9 cellular contexts compared by ENCODE assay signal in the genomic region with DNA sequence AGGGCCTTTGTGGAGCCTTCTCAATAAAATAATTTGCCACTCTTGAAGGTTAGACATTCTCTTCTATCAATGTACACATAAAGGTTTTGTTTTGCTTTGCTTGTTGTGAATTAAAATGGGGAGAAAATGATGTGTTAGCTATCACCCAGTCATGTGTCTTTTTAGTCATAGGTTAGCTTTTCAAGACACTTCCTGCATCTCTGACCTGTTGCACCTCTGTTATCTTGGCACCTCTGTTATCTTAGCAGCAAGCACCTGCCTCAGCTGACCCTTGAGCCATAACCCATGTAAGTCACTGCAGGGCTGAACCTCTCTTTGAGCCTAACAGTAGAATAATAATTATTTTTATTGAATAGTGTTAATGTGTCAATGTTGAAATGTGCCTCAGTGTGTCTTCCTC. TPM values are rescaled to one million over a fixed set of nuclear protein-coding genes. Genes with fewer than 3 reads are reported as not detected.
DNase-seq lines count a peak whose midpoint lies in the region; ATAC-seq and TF ChIP-seq lines count a peak whose summit lies in the region.
"Had no signal": no experiment of that assay in that cellular context is flagged by ENCODE, and none has a peak within 500 bp of the region (broad histone marks: within the 10 kb centered on the region; RNA-seq: fewer than 3 reads in every experiment).

No MANE protein-coding gene starts in this region.

- CTCF ChIA-PET in PC-9 (lab: Charles Lee) = no interaction called here

- H4K20me1 ChIP-seq in GM23248 (ENCODE audit: insufficient read depth) (no peaks in the 10 kb centered on the region), PC-9 (ENCODE audit: insufficient read depth) (no peaks in the 10 kb centered on the region)

- TF ChIP-seq CTCF in PC-9 (conservative IDR thresholded peaks at IDR 0.05) = no peak
- TF ChIP-seq CTCF in esophagus squamous epithelium (IDR thresholded peaks at IDR 0.05) = no peak

- POLR2A ChIA-PET in PC-9 (lab: Charles Lee; ENCODE audit: unreplicated experiment) = no interaction called here

- no peak for DNase-seq in GM23248
- DNase-seq in PC-9 = no peak
- no peak for DNase-seq in esophagus squamous epithelium (lab: John Stamatoyannopoulos, UW)
- peak; percentile 77 for DNase-seq in pons (ENCODE audit: low spot score)
- no peak for DNase-seq in midbrain (lab: John Stamatoyannopoulos, UW)
- DNase-seq in activated CD8-positive, alpha-beta memory T cell treated with anti-CD3 and anti-CD28 coated beads, Interleukin-2, amount 50 U/mL, for 48 hours = no peak

- no peak for ATAC-seq in GM21825 (IDR thresholded peaks at IDR 0.05; ENCODE audit: unreplicated experiment)
- ATAC-seq in HG02981 (IDR thresholded peaks at IDR 0.05; ENCODE audit: unreplicated experiment) = no peak

- H3K4me3 ChIP-seq in GM23248 (peak overlapping the region; percentile 82), PC-9 (peak overlapping the region; percentile 76), esophagus squamous epithelium (peak overlapping the region in 3 of 4 donors; percentile 45 to 65 (median 47))

- no peaks in the 10 kb centered on the region for H3K9me2 ChIP-seq in GM23248 (ENCODE audit: insufficient read depth)
- H3K9me2 ChIP-seq in PC-9 (ENCODE audit: insufficient read depth) = no peaks in the 10 kb centered on the region; the same call in 1 of the 2 replicates

- H2AFZ ChIP-seq in GM23248 (peak overlapping the region; percentile 91), PC-9 (peak overlapping the region; percentile 91)

- H3K9me3 ChIP-seq in GM23248 (ENCODE audit: low read depth) = no peaks in the 10 kb centered on the region
- H3K9me3 ChIP-seq in PC-9 (ENCODE audit: insufficient read depth, low read depth) = no peaks in the 10 kb centered on the region
- no peaks in the 10 kb centered on the region for H3K9me3 ChIP-seq in esophagus squamous epithelium

- H3K27me3 ChIP-seq in GM23248 (replicated peaks; ENCODE audit: insufficient read depth) (no peaks in the 10 kb centered on the region), PC-9 (ENCODE audit: insufficient read depth, low read depth) (no peaks in the 10 kb centered on the region), esophagus squamous epithelium (no peaks in the 10 kb centered on the region)

- peaks cover 8% of the 10 kb centered on the region; the same call in 1 of the 2 replicates for H3K4me1 ChIP-seq in GM23248 (ENCODE audit: insufficient read depth)
- no peaks in the 10 kb centered on the region; the same call in 1 of the 2 replicates for H3K4me1 ChIP-seq in PC-9 (replicated peaks; ENCODE audit: insufficient read depth)
- H3K4me1 ChIP-seq in esophagus squamous epithelium = peaks cover 0 to 23% (median 6%) of the 10 kb centered on the region in 3 donors

- in situ Hi-C loops in GM23248 (cut with MboI) = no loop called here

- H3K9ac ChIP-seq in GM23248 = peak overlapping the region; percentile 83

- TF ChIP-seq POLR2A in esophagus squamous epithelium (IDR thresholded peaks at IDR 0.05) = no peak

- H3K36me3 ChIP-seq in GM23248 (ENCODE audit: low read depth) (no peaks in the 10 kb centered on the region), PC-9 (ENCODE audit: low read depth) (no peaks in the 10 kb centered on the region), esophagus squamous epithelium (no peaks in the 10 kb centered on the region)

- no TSS peak for BruUV-seq in PC-9 (replicated peaks; lab: Mats Ljungman, UMichigan)

- intact Hi-C loops in PC-9 (cut with micrococcal nuclease; ENCODE audit: unreplicated experiment) (loop anchor here (5.0 kb wide), 1 partner anchor 46 kb away; no protein-coding TSS in a partner anchor), esophagus squamous epithelium (cut with DNase I) (no loop called here)

- peaks cover 8% of the 10 kb centered on the region; the same call in 1 of the 2 replicates for H3F3A ChIP-seq in GM23248 (ENCODE audit: insufficient read depth)
- H3F3A ChIP-seq in PC-9 (ENCODE audit: insufficient read depth, low read depth) = peaks cover 3% of the 10 kb centered on the region; the same call in 1 of the 2 replicates

- H3K4me2 ChIP-seq in GM23248 (ENCODE audit: unreplicated experiment) (peak overlapping the region; percentile 96), PC-9 (peak overlapping the region; percentile 95)

- no peak overlapping the region for H3K27ac ChIP-seq in GM23248
- H3K27ac ChIP-seq in PC-9 = peak overlapping the region; percentile 86
- H3K27ac ChIP-seq in esophagus squamous epithelium = peak overlapping the region in 2 of 4 donors; percentile 89 to 90

- H3K79me2 ChIP-seq in GM23248 (ENCODE audit: insufficient read depth) (no peaks in the 10 kb centered on the region), PC-9 (ENCODE audit: low read depth) (no peaks in the 10 kb centered on the region)

RNA-seq across cellular contexts. Expression of a gene that starts 1.0 kb away (rescaled TPM):
- 0.63 and 2.4 TPM in 2 replicates for total RNA-seq in GM23248 (2014; rRNA removed; shearing (Covaris generic))
- 1.1 and 1.6 TPM in 2 replicates for polyA plus RNA-seq in GM23248 (2016; fragmentation: Nextera tagmentation; extraction: Ambion mirVana)
- total RNA-seq in PC-9 (2021) (9.2 and 13.4 TPM in 2 replicates), esophagus squamous epithelium (10 to 100 TPM in 2 of 4 donors, 1 to 10 TPM in 2; 3.4 to 12.8 (median 9.5) TPM)
- total RNA-seq: HT1080 had no signal

RNA-seq across cellular contexts. Expression of a gene that starts 38.5 kb away (rescaled TPM):
- total RNA-seq in GM23248 (2014; rRNA removed; shearing (Covaris generic)) = 4.8 and 6.2 TPM in 2 replicates
- polyA plus RNA-seq in GM23248 (2016; fragmentation: Nextera tagmentation; extraction: Ambion mirVana) = 5.3 and 7.5 TPM in 2 replicates
- total RNA-seq in PC-9 (2021) = 2.8 and 4.1 TPM in 2 replicates
- total RNA-seq in esophagus squamous epithelium = 10 to 100 TPM in 2 of 4 donors, 1 to 10 TPM in 2; 1.0 to 23.7 (median 10.6) TPM
